9 cellular contexts compared by ENCODE assay signal in genomic region chr10:47340613-47341170, GRCh38. TPM values are rescaled to one million over a fixed set of nuclear protein-coding genes. Genes with fewer than 3 reads are reported as not detected.
DNase-seq lines count a peak whose midpoint lies in the region; ATAC-seq and TF ChIP-seq lines count a peak whose summit lies in the region.
"Had no signal": no experiment of that assay in that cellular context is flagged by ENCODE, and none has a peak within 500 bp of the region (broad histone marks: within the 10 kb centered on the region; RNA-seq: fewer than 3 reads in every experiment).

No MANE protein-coding gene starts in this region.

- H3K9me3 ChIP-seq in right cardiac atrium (ENCODE audit: control insufficient read depth, low read length) (no peaks in the 10 kb centered on the region), smooth muscle cell (replicated peaks; ENCODE audit: low read depth) (no peaks in the 10 kb centered on the region)

- intact Hi-C loops in Calu3 (cut with micrococcal nuclease; ENCODE audit: unreplicated experiment): no loop called here
- intact Hi-C loops in right cardiac atrium (cut with DNase I): no loop called here

- H3K4me3 Mint-ChIP-seq in Calu3 (ENCODE audit: low read depth, unreplicated experiment) (no peak overlapping the region), HFFc6 (no peak overlapping the region)
- no peak overlapping the region for H3K4me3 Mint-ChIP-seq in activated naive CD8-positive, alpha-beta T cell treated with anti-CD3 and anti-CD28 coated beads, Interleukin-2, amount 50 U/mL, for 24 hours

- H3F3A ChIP-seq in smooth muscle cell (ENCODE audit: low read depth): no peaks in the 10 kb centered on the region

- H3K4me3 ChIP-seq in right cardiac atrium (ENCODE audit: low read length) (no peak overlapping the region), smooth muscle cell (no peak overlapping the region)

- H3K36me3 Mint-ChIP-seq in Calu3 (ENCODE audit: insufficient read depth, unreplicated experiment): no peaks in the 10 kb centered on the region
- no peaks in the 10 kb centered on the region for H3K36me3 Mint-ChIP-seq in HFFc6 (ENCODE audit: low read depth)
- no peaks in the 10 kb centered on the region for H3K36me3 Mint-ChIP-seq in activated naive CD8-positive, alpha-beta T cell treated with anti-CD3 and anti-CD28 coated beads, Interleukin-2, amount 50 U/mL, for 24 hours (ENCODE audit: low read depth)

- H4K20me1 ChIP-seq in smooth muscle cell (ENCODE audit: low read depth): no peaks in the 10 kb centered on the region

- H3K27me3 ChIP-seq in right cardiac atrium (ENCODE audit: control insufficient read depth, insufficient read depth): no peaks in the 10 kb centered on the region
- H3K27me3 ChIP-seq in smooth muscle cell (ENCODE audit: low read depth): no peaks in the 10 kb centered on the region

- 64% methylated on average over 5 of the region's 5 CpGs for WGBS in right cardiac atrium
- WGBS in smooth muscle cell (ENCODE audit: low lambda C conversion rate): 61% methylated on average over 5 of the region's 5 CpGs

- peaks cover 74% of the 10 kb centered on the region for H3K27me3 Mint-ChIP-seq in Calu3 (ENCODE audit: unreplicated experiment)
- H3K27me3 Mint-ChIP-seq in HFFc6 (ENCODE audit: insufficient read depth): peaks cover 34% of the 10 kb centered on the region
- H3K27me3 Mint-ChIP-seq in activated naive CD8-positive, alpha-beta T cell treated with anti-CD3 and anti-CD28 coated beads, Interleukin-2, amount 50 U/mL, for 24 hours: peaks cover 10% of the 10 kb centered on the region

- peak; percentile 40 for ATAC-seq in activated naive CD8-positive, alpha-beta T cell treated with anti-CD3 and anti-CD28 coated beads, Interleukin-2, amount 50 U/mL, for 24 hours
- peak; percentile 58 to 69 for ATAC-seq in right cardiac atrium
- no peak for ATAC-seq in HG03025 (IDR thresholded peaks at IDR 0.05; ENCODE audit: low FRiP score, unreplicated experiment)
- no peak for ATAC-seq in HG03108 (IDR thresholded peaks at IDR 0.05; ENCODE audit: unreplicated experiment)

- H3K27ac Mint-ChIP-seq in Calu3 (ENCODE audit: unreplicated experiment) (no peak overlapping the region), HFFc6 (no peak overlapping the region)
- no peak overlapping the region for H3K27ac Mint-ChIP-seq in activated naive CD8-positive, alpha-beta T cell treated with anti-CD3 and anti-CD28 coated beads, Interleukin-2, amount 50 U/mL, for 24 hours

- H3K4me2 ChIP-seq in smooth muscle cell: no peak overlapping the region

- H3K9ac ChIP-seq in smooth muscle cell (ENCODE audit: low read depth): no peak overlapping the region

- H3K36me3 ChIP-seq in smooth muscle cell (ENCODE audit: low read depth): no peaks in the 10 kb centered on the region

- peaks cover 11% of the 10 kb centered on the region for H3K4me1 Mint-ChIP-seq in Calu3 (ENCODE audit: low read depth, unreplicated experiment)
- H3K4me1 Mint-ChIP-seq in HFFc6 (ENCODE audit: low read depth): peaks cover 13% of the 10 kb centered on the region
- no peaks in the 10 kb centered on the region for H3K4me1 Mint-ChIP-seq in activated naive CD8-positive, alpha-beta T cell treated with anti-CD3 and anti-CD28 coated beads, Interleukin-2, amount 50 U/mL, for 24 hours

- CTCF ChIA-PET in Calu3 (lab: Charles Lee): interaction anchor here (1.0 to 1.5 kb wide), 5 partner anchors 13 to 316 kb away, joined by 3 to 7 read pairs (median 5); no protein-coding TSS in a partner anchor

- TF ChIP-seq CTCF in Calu3 (IDR thresholded peaks at IDR 0.05; ENCODE audit: unreplicated experiment): peak; percentile 98
- peak; percentile 100 for TF ChIP-seq CTCF in HFFc6 (IDR thresholded peaks at IDR 0.05)
- TF ChIP-seq CTCF in smooth muscle cell (IDR thresholded peaks at IDR 0.05; ENCODE audit: borderline replicate concordance, insufficient read depth, poor library complexity, severe bottlenecking): peak; percentile 99

- no TSS peak for BruUV-seq in Calu3 (replicated peaks; lab: Mats Ljungman, UMichigan)

- H3K27ac ChIP-seq in right cardiac atrium (ENCODE audit: low read length) (no peak overlapping the region), smooth muscle cell (ENCODE audit: low read depth) (no peak overlapping the region)

- DNase-seq in Calu3: peak; percentile 79
- peak; percentile 48 for DNase-seq in HFFc6
- peak; percentile 36 for DNase-seq in SKM-1 treated with dmso at 0.1 percent for 144 hours (lab: John Stamatoyannopoulos, UW; ENCODE audit: unreplicated experiment)
- peak; percentile 76 for DNase-seq in activated naive CD8-positive, alpha-beta T cell treated with anti-CD3 and anti-CD28 coated beads, Interleukin-2, amount 50 U/mL, for 24 hours
- DNase-seq in right cardiac atrium: peak in 2 of 3 donors; percentile 44 to 83
- DNase-seq in smooth muscle cell (lab: John Stamatoyannopoulos, UW; ENCODE audit: unreplicated experiment): peak; percentile 5

- H3K9me3 Mint-ChIP-seq in Calu3 (ENCODE audit: low read depth, unreplicated experiment) (no peaks in the 10 kb centered on the region), HFFc6 (no peaks in the 10 kb centered on the region)
- no peaks in the 10 kb centered on the region for H3K9me3 Mint-ChIP-seq in activated naive CD8-positive, alpha-beta T cell treated with anti-CD3 and anti-CD28 coated beads, Interleukin-2, amount 50 U/mL, for 24 hours

- H3K79me2 ChIP-seq in smooth muscle cell (ENCODE audit: low read depth): no peaks in the 10 kb centered on the region

- H3K4me1 ChIP-seq in right cardiac atrium (ENCODE audit: control insufficient read depth, insufficient read depth, low read length) (no peaks in the 10 kb centered on the region), smooth muscle cell (ENCODE audit: low read depth) (no peaks in the 10 kb centered on the region)

- H2AFZ ChIP-seq in smooth muscle cell (ENCODE audit: low read depth): no peak overlapping the region

RNA-seq across cellular contexts. Expression of gene RBP3, which starts 7.5 kb away (rescaled TPM):
- total RNA-seq in Calu3 (2022) (not detected in 2 replicates), right cardiac atrium (not detected), smooth muscle cell (not detected in 2 replicates)
- total RNA-seq in HFFc6 (2021; fragmentation: NEBNext Ultra II Directional; extraction: Animal tissue kit (Norgen Biotek cat#: 25700)): not detected
- polyA plus RNA-seq in right cardiac atrium (not detected), smooth muscle cell (not detected in 2 replicates)
- total RNA-seq: T-helper 2 cell treated with Interferon-gamma antibody and Interleukin-4, amounts not matched to agents 100 ng/mL and 5 ng/mL, for 36 hours had no signal

RNA-seq across cellular contexts. Expression of gene GDF2, which starts 18.4 kb away (rescaled TPM):
- total RNA-seq in Calu3 (2022): not detected in 2 replicates
- total RNA-seq in HFFc6 (2021; fragmentation: NEBNext Ultra II Directional; extraction: Animal tissue kit (Norgen Biotek cat#: 25700)): not detected
- under 1 TPM; 0.17 to 0.26 (median 0.23) TPM for total RNA-seq in right cardiac atrium
- 0.14 TPM for polyA plus RNA-seq in right cardiac atrium
- not detected in 2 replicates for total RNA-seq in smooth muscle cell
- polyA plus RNA-seq in smooth muscle cell: 1.3 TPM in 1 of 2 replicates, not detected in the other
- total RNA-seq: T-helper 2 cell treated with Interferon-gamma antibody and Interleukin-4, amounts not matched to agents 100 ng/mL and 5 ng/mL, for 36 hours had no signal

RNA-seq across cellular contexts. Expression of gene GDF10, which starts 40.7 kb away (rescaled TPM):
- total RNA-seq in Calu3 (2022) (not detected in 2 replicates), right cardiac atrium (1 to 10 TPM; 1.8 to 4.3 (median 2.7) TPM), smooth muscle cell (0.58 and 1.4 TPM in 2 replicates)
- not detected for total RNA-seq in HFFc6 (2021; fragmentation: NEBNext Ultra II Directional; extraction: Animal tissue kit (Norgen Biotek cat#: 25700))
- polyA plus RNA-seq in right cardiac atrium (2.2 TPM), smooth muscle cell (1.2 and 1.5 TPM in 2 replicates)
- total RNA-seq: T-helper 2 cell treated with Interferon-gamma antibody and Interleukin-4, amounts not matched to agents 100 ng/mL and 5 ng/mL, for 36 hours had no signal

RNA-seq across cellular contexts. Expression of gene ZNF488, which starts 43.4 kb away (rescaled TPM):
- total RNA-seq in Calu3 (2022) (2.1 and 2.2 TPM in 2 replicates), right cardiac atrium (not detected), smooth muscle cell (0.31 and 1.1 TPM in 2 replicates)
- under 1 TPM in 3 of 6 experiments, not detected in 3; 0.05 to 0.07 (median 0.07) TPM for total RNA-seq in HFFc6 (2021; fragmentation: NEBNext Ultra II Directional; extraction: Animal tissue kit (Norgen Biotek cat#: 25700))
- polyA plus RNA-seq in right cardiac atrium (0.02 TPM), smooth muscle cell (3.1 TPM in 1 of 2 replicates, not detected in the other)

Comparison
In these comparisons a context has a peak if more than half of its experiments do, and no peak if none do; other contexts are left out.
1. DNase-seq: peak in every context shown above with its lines; median percentile 79 in Calu3; 76 in activated naive CD8-positive, alpha-beta T cell treated with anti-CD3 and anti-CD28 coated beads, Interleukin-2, amount 50 U/mL, for 24 hours; 64 in right cardiac atrium; 48 in HFFc6; 36 in SKM-1 treated with dmso at 0.1 percent for 144 hours; 5 in smooth muscle cell.
2. ATAC-seq: peak in activated naive CD8-positive, alpha-beta T cell treated with anti-CD3 and anti-CD28 coated beads, Interleukin-2, amount 50 U/mL, for 24 hours (single experiment) and right cardiac atrium (2 of 2); none in HG03025 (single experiment) and HG03108 (single experiment).
3. Peak in every context shown above with its lines, with median percentiles within 50 percentile points of each other: CTCF ChIP-seq.